In the genomic region with DNA sequence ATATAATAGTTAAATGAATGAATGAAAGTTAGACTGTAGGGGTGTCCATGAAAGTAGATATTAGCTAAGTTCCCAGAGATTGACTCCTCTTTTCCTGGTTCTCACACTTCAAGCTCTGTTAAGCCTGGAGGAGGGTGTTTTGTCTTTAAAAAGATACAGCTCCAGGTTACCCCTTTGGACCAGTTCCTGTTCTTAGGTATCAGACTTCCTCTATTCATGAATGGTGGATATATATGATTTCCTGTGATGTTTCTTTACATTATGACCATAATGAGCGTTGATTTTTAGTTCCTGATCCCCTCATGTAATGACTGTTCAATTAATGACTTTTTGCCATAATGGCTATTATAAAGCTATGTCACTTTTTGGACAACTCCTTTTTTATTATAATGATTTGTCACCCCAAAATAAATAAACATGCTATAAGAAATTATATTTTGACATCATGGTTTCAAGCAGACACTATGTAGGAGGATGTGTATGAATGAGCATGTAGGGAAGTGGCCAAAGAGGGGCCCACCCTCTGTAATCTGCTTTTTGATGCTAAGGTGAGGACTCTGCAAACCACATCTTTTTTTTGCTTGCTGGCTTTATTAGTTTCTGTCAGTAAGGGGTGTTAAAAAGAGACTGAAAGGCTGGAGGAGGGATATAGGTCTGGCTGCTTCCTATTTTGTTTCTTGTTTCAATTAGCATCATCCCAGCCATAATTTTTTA, we compare ENCODE assay signal across 4 cellular contexts. TPM values are rescaled to one million over a fixed set of nuclear protein-coding genes. Genes with fewer than 3 reads are reported as not detected.
"Had no signal": no experiment of that assay in that cellular context is flagged by ENCODE, and none has a peak within 500 bp of the region (broad histone marks: within the 10 kb centered on the region; RNA-seq: fewer than 3 reads in every experiment).

No MANE protein-coding gene starts in this region.

RNA-seq across cellular contexts. Expression of gene FCGR1A, which starts 18.2 kb away (rescaled TPM):
- total RNA-seq: LHCN-M2, M059J, MCF 10A, NCI-H460 had no signal
